Comparison of ENCODE assay signal across 8 cellular contexts in the genomic region with DNA sequence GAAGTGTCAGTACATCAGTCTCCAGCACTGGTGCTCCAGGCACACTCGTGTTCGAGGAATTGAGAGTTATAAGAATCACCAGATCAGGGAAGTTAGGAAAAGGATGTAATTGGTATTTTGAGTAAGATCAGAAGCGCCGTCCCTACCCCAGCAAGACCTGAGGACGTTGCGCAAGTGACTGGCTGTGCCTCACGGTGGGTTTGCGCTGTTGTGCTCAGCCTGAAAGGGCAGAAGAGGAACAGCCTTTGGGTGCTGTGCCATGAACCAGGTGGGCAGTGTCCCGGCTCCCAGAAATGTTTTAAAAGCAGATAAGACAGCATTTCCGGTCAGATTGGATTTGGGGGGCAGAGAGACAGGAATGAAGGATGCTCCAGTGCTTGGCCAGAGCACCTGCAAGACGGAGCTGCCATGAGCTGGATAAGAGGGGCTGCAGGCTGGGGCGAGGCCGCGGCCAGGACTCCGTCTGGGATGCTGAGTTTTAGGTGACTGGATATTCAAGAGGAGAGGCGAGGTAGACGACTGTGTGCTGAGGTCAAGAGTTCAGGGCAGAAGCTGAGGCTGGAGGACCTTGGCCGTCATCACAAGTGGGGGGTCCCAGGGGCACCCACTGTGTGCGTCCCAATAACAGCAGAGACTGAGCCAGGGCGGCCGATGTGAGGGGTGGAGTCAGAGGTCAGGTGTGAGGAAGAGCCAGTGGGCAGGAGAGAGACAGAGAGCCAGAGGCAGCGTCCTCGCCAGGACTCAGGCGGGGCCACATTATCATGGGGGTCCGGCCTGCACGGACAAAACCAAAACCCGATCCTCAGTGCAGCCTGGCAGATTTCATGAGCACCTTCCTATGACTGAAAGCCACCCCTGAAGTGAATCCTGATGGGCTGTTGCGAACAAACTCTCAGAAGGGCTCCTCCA.
"Had no signal": no experiment of that assay in that cellular context is flagged by ENCODE, and none has a peak within 500 bp of the region (broad histone marks: within the 10 kb centered on the region; RNA-seq: fewer than 3 reads in every experiment).

No MANE protein-coding gene starts in this region.

- H3K4me2 ChIP-seq: GM23338 had no signal

- H3K4me1 ChIP-seq: HAP-1 had no signal

- H3K9me3 ChIP-seq: HAP-1 had no signal

- DNase-seq: H7, HFFc6, KBM-7 had no signal

- H3K4me3 Mint-ChIP-seq: GM23338, HFFc6, IgD-negative memory B cell had no signal

- H3K4me1 Mint-ChIP-seq: GM23338 had no signal

- ATAC-seq: GM23338, HCT116 had no signal

- H3K27ac Mint-ChIP-seq: GM23338, HFFc6, IgD-negative memory B cell had no signal

- H3K4me3 ChIP-seq: GM23338, HAP-1 had no signal

- H3K36me3 ChIP-seq: HAP-1 had no signal

- H3K27ac ChIP-seq: HL-60 had no signal
